ENCODE assay signal across 15 cellular contexts in genomic region chr7:66500087-66500486, GRCh38.
DNase-seq lines count a peak whose midpoint lies in the region; TF ChIP-seq lines count a peak whose summit lies in the region.
"Had no signal": no experiment of that assay in that cellular context is flagged by ENCODE, and none has a peak within 500 bp of the region (broad histone marks: within the 10 kb centered on the region; RNA-seq: fewer than 3 reads in every experiment).

No MANE protein-coding gene starts in this region.

- no peak for TF ChIP-seq CTCF in sigmoid colon (IDR thresholded peaks at IDR 0.05)

- no peaks in the 10 kb centered on the region for H3K4me1 ChIP-seq in sigmoid colon
- H3K4me1 ChIP-seq: SJSA1 had no signal

- POLR2A ChIA-PET in activated CD4-positive, alpha-beta T cell treated with anti-CD3 and anti-CD28 coated beads, Interleukin-2, amount 10 ng/mL, durations not matched to agents 7 days and 5 days (lab: Charles Lee), result no interaction called here

- H3K27me3 Mint-ChIP-seq in activated CD4-positive, alpha-beta T cell treated with anti-CD3 and anti-CD28 coated beads, Interleukin-2, amount 10 ng/mL, durations not matched to agents 7 days and 5 days, result no peaks in the 10 kb centered on the region
- peaks cover 11% of the 10 kb centered on the region for H3K27me3 Mint-ChIP-seq in dendritic cell treated with granulocyte-macrophage colony-stimulating factor and Interleukin-4, amounts not matched to agents 40 ng/mL and 50 ng/mL, for 4 days

- peaks cover 0 to 6% (median 0%) of the 10 kb centered on the region in 4 donors for H3K36me3 ChIP-seq in sigmoid colon
- H3K36me3 ChIP-seq: SJSA1 had no signal

- no peaks in the 10 kb centered on the region for H3K36me3 Mint-ChIP-seq in activated CD4-positive, alpha-beta T cell treated with anti-CD3 and anti-CD28 coated beads, Interleukin-2, amount 10 ng/mL, durations not matched to agents 7 days and 5 days (ENCODE audit: low read depth)
- H3K36me3 Mint-ChIP-seq in dendritic cell treated with granulocyte-macrophage colony-stimulating factor and Interleukin-4, amounts not matched to agents 40 ng/mL and 50 ng/mL, for 4 days (ENCODE audit: low read depth), result no peaks in the 10 kb centered on the region

- H3K4me3 ChIP-seq in sigmoid colon, result no peak overlapping the region
- H3K4me3 ChIP-seq: lung, SJSA1 had no signal

- H3K9me3 Mint-ChIP-seq in activated CD4-positive, alpha-beta T cell treated with anti-CD3 and anti-CD28 coated beads, Interleukin-2, amount 10 ng/mL, durations not matched to agents 7 days and 5 days, result no peaks in the 10 kb centered on the region
- H3K9me3 Mint-ChIP-seq in dendritic cell treated with granulocyte-macrophage colony-stimulating factor and Interleukin-4, amounts not matched to agents 40 ng/mL and 50 ng/mL, for 4 days, result no peaks in the 10 kb centered on the region
- H3K9me3 Mint-ChIP-seq: H9 had no signal

- TF ChIP-seq POLR2A in sigmoid colon (IDR thresholded peaks at IDR 0.05), result no peak

- intact Hi-C loops in dendritic cell treated with granulocyte-macrophage colony-stimulating factor and Interleukin-4, amounts not matched to agents 40 ng/mL and 50 ng/mL, for 4 days (cut with micrococcal nuclease), result no loop called here
- intact Hi-C loops in sigmoid colon (cut with DNase I), result no loop called here

- no peak overlapping the region for H3K4me3 Mint-ChIP-seq in activated CD4-positive, alpha-beta T cell treated with anti-CD3 and anti-CD28 coated beads, Interleukin-2, amount 10 ng/mL, durations not matched to agents 7 days and 5 days
- H3K4me3 Mint-ChIP-seq in dendritic cell treated with granulocyte-macrophage colony-stimulating factor and Interleukin-4, amounts not matched to agents 40 ng/mL and 50 ng/mL, for 4 days, result no peak overlapping the region
- H3K4me3 Mint-ChIP-seq: H9 had no signal

- DNase-seq in activated CD4-positive, alpha-beta T cell treated with anti-CD3 and anti-CD28 coated beads for 48 hours, result peak; percentile 36
- no peak for DNase-seq in activated CD4-positive, alpha-beta T cell treated with anti-CD3 and anti-CD28 coated beads, Interleukin-2, amount 10 ng/mL, durations not matched to agents 7 days and 5 days
- DNase-seq in M059J (ENCODE audit: low read depth) (peak; percentile 45), sigmoid colon (peak; percentile 32), COLO668 (lab: John Stamatoyannopoulos, UW; ENCODE audit: unreplicated experiment) (no peak), hippocampal formation (lab: John Stamatoyannopoulos, UW) (no peak), NCI-H510A treated with DMSO at 0.1 percent for 48 hours (lab: John Stamatoyannopoulos, UW) (no peak)
- DNase-seq: effector CD4-positive, alpha-beta T cell; H9; NCI-H1436; NCI-H526 treated with DMSO at 0.1 percent for 48 hours; stimulated activated CD8-positive, alpha-beta memory T cell treated with anti-CD3 and anti-CD28 coated beads, Interleukin-4, amount 100 ng/mL, for 48 hours had no signal

- H3K27ac ChIP-seq in sigmoid colon, result no peak overlapping the region
- H3K27ac ChIP-seq: SJSA1 had no signal

- WGBS in sigmoid colon, 2 donors, result 93% methylated on average over 3 of the region's 3 CpGs

- H3K4me1 Mint-ChIP-seq in activated CD4-positive, alpha-beta T cell treated with anti-CD3 and anti-CD28 coated beads, Interleukin-2, amount 10 ng/mL, durations not matched to agents 7 days and 5 days, result peaks cover under 1% of the 10 kb centered on the region
- H3K4me1 Mint-ChIP-seq in dendritic cell treated with granulocyte-macrophage colony-stimulating factor and Interleukin-4, amounts not matched to agents 40 ng/mL and 50 ng/mL, for 4 days (ENCODE audit: low read depth), result peaks cover 23% of the 10 kb centered on the region

- no peak overlapping the region for H3K27ac Mint-ChIP-seq in activated CD4-positive, alpha-beta T cell treated with anti-CD3 and anti-CD28 coated beads, Interleukin-2, amount 10 ng/mL, durations not matched to agents 7 days and 5 days
- peak overlapping the region; percentile 20 for H3K27ac Mint-ChIP-seq in dendritic cell treated with granulocyte-macrophage colony-stimulating factor and Interleukin-4, amounts not matched to agents 40 ng/mL and 50 ng/mL, for 4 days

- CTCF ChIA-PET in activated CD4-positive, alpha-beta T cell treated with anti-CD3 and anti-CD28 coated beads, Interleukin-2, amount 10 ng/mL, durations not matched to agents 7 days and 5 days (lab: Charles Lee), result no interaction called here

- H3K9me3 ChIP-seq in sigmoid colon, result no peaks in the 10 kb centered on the region
- H3K9me3 ChIP-seq: SJSA1 had no signal

- H3K27me3 ChIP-seq in sigmoid colon, result peaks cover 0 to 15% (median 4%) of the 10 kb centered on the region in 3 donors
- H3K27me3 ChIP-seq: SJSA1 had no signal

- no peak for TF ChIP-seq EP300 in sigmoid colon (IDR thresholded peaks at IDR 0.05)

Comparison
In these comparisons a context has a peak if more than half of its experiments do, and no peak if none do; other contexts are left out.
1. DNase-seq: peak in activated CD4-positive, alpha-beta T cell treated with anti-CD3 and anti-CD28 coated beads for 48 hours (single experiment), M059J (single experiment) and sigmoid colon (single experiment); none in activated CD4-positive, alpha-beta T cell treated with anti-CD3 and anti-CD28 coated beads, Interleukin-2, amount 10 ng/mL, durations not matched to agents 7 days and 5 days (single experiment), COLO668 (single experiment), hippocampal formation (0 of 2) and NCI-H510A treated with DMSO at 0.1 percent for 48 hours (single experiment).